In the genomic region with DNA sequence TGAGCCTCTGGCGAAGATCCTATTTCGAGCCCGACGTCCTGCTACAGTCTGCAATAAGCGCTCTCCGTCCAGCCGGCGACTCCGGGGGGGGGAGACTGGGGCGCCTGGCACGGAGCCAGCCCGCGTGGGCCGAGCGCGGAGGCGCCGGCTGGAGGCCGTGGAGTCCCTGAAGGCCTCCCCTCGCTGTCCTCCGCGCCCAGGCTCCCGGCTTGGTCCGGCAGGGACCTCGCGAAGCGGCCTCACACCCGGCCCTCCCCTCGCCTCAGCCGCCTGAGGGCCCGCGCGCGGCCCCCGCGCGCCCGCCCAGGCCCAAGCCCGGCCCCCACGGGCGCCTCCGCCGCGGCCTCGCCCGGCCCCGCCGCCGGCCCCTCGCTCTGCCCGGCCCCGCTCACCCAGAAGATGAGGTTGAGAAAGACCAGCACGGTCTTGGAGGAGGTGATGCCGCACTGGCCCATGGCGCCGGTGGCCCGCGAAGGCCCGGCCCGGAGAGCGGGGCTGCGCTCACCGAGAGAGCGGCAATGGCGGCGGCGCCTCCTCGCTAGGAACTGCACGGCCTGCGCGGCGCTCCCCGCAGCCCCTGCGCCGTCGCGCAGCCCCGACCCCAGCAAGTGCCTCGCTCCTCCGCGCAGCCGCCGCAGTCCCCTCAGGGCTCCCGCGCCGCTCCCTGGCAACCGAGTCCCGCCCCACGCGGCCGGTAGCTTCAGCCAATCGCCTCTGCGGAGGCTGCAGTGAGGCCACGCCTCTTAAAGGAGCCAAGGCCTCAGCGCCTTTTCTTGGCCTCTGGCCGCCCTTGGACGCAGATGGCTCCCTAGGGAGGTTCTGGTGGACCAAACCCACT, we compare ENCODE assay signal across 1 cellular context.
TF ChIP-seq lines count a peak whose summit lies in the region.

A gene (minus strand): TSS at position 610 of the 838 bp plus-strand sequence. CDS start 155 bp downstream, at position 455.

TF ChIP-seq in HepG2, 621 proteins besides CTCF, POLR2A, EP300 and RAD21 (continues in another document):
- TF ChIP-seq, protein P1, sequence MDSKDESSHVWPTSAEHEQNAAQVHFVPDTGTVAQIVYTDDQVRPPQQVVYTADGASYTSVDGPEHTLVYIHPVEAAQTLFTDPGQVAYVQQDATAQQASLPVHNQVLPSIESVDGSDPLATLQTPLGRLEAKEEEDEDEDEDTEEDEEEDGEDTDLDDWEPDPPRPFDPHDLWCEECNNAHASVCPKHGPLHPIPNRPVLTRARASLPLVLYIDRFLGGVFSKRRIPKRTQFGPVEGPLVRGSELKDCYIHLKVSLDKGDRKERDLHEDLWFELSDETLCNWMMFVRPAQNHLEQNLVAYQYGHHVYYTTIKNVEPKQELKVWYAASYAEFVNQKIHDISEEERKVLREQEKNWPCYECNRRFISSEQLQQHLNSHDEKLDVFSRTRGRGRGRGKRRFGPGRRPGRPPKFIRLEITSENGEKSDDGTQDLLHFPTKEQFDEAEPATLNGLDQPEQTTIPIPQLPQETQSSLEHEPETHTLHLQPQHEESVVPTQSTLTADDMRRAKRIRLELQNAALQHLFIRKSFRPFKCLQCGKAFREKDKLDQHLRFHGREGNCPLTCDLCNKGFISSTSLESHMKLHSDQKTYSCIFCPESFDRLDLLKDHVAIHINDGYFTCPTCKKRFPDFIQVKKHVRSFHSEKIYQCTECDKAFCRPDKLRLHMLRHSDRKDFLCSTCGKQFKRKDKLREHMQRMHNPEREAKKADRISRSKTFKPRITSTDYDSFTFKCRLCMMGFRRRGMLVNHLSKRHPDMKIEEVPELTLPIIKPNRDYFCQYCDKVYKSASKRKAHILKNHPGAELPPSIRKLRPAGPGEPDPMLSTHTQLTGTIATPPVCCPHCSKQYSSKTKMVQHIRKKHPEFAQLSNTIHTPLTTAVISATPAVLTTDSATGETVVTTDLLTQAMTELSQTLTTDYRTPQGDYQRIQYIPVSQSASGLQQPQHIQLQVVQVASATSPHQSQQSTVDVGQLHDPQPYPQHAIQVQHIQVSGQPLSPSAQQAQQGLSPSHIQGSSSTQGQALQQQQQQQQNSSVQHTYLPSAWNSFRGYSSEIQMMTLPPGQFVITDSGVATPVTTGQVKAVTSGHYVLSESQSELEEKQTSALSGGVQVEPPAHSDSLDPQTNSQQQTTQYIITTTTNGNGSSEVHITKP (CRISPR knock-in tag; IDR thresholded peaks at IDR 0.05; ENCODE audit: low read depth): no peak
- TF ChIP-seq, protein P2, sequence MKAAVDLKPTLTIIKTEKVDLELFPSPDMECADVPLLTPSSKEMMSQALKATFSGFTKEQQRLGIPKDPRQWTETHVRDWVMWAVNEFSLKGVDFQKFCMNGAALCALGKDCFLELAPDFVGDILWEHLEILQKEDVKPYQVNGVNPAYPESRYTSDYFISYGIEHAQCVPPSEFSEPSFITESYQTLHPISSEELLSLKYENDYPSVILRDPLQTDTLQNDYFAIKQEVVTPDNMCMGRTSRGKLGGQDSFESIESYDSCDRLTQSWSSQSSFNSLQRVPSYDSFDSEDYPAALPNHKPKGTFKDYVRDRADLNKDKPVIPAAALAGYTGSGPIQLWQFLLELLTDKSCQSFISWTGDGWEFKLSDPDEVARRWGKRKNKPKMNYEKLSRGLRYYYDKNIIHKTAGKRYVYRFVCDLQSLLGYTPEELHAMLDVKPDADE (CRISPR knock-in tag; IDR thresholded peaks at IDR 0.05): no peak
- no peak for TF ChIP-seq ZNF207 (IDR thresholded peaks at IDR 0.05; ENCODE audit: borderline replicate concordance)
- no peak for TF ChIP-seq KLF12 (CRISPR knock-in tag; IDR thresholded peaks at IDR 0.05; ENCODE audit: borderline replicate concordance)
- TF ChIP-seq SSRP1 (CRISPR knock-in tag; IDR thresholded peaks at IDR 0.05): no peak
- no peak for TF ChIP-seq TCF12 (IDR thresholded peaks at IDR 0.05)
- 0 out of 2 replicates have a peak, but pooled peaks have one; percentile 67 for TF ChIP-seq TCF12 (CRISPR knock-in tag; IDR thresholded peaks at IDR 0.05)
- peak; percentile 85 for TF ChIP-seq TAF1 (CRISPR knock-in tag; IDR thresholded peaks at IDR 0.05)
- no peak for TF ChIP-seq STAT5B (CRISPR knock-in tag; IDR thresholded peaks at IDR 0.05)
- peak; percentile 75; the same call in 1 of the 2 replicates for TF ChIP-seq ZNF816 (CRISPR knock-in tag; IDR thresholded peaks at IDR 0.05; ENCODE audit: borderline replicate concordance)
- TF ChIP-seq HOXA7 (CRISPR knock-in tag; IDR thresholded peaks at IDR 0.05): no peak
- TF ChIP-seq CENPT (CRISPR knock-in tag; IDR thresholded peaks at IDR 0.05; ENCODE audit: low read depth): 0 out of 2 replicates have a peak, but pooled peaks have one; percentile 28
- peak; percentile 96 for TF ChIP-seq ZFY (CRISPR knock-in tag; IDR thresholded peaks at IDR 0.05)
- TF ChIP-seq, protein P3, sequence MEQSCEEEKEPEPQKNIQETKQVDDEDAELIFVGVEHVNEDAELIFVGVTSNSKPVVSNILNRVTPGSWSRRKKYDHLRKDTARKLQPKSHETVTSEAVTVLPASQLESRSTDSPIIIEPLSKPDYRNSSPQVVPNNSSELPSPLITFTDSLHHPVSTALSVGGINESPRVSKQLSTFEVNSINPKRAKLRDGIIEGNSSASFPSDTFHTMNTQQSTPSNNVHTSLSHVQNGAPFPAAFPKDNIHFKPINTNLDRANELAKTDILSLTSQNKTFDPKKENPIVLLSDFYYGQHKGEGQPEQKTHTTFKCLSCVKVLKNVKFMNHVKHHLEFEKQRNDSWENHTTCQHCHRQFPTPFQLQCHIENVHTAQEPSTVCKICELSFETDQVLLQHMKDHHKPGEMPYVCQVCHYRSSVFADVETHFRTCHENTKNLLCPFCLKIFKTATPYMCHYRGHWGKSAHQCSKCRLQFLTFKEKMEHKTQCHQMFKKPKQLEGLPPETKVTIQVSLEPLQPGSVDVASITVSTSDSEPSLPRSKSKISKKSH (CRISPR knock-in tag; IDR thresholded peaks at IDR 0.05; ENCODE audit: borderline replicate concordance): no peak
- TF ChIP-seq, protein P4, sequence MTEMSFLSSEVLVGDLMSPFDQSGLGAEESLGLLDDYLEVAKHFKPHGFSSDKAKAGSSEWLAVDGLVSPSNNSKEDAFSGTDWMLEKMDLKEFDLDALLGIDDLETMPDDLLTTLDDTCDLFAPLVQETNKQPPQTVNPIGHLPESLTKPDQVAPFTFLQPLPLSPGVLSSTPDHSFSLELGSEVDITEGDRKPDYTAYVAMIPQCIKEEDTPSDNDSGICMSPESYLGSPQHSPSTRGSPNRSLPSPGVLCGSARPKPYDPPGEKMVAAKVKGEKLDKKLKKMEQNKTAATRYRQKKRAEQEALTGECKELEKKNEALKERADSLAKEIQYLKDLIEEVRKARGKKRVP (CRISPR knock-in tag; IDR thresholded peaks at IDR 0.05): no peak
- TF ChIP-seq YY1 (IDR thresholded peaks at IDR 0.05; ENCODE audit: insufficient read depth, insufficient replicate concordance, low read depth, low read length): peak; percentile 91
- TF ChIP-seq ZNF883 (CRISPR knock-in tag; IDR thresholded peaks at IDR 0.05; ENCODE audit: not compliant biosample characterization): peak; percentile 22
- TF ChIP-seq, protein P5, sequence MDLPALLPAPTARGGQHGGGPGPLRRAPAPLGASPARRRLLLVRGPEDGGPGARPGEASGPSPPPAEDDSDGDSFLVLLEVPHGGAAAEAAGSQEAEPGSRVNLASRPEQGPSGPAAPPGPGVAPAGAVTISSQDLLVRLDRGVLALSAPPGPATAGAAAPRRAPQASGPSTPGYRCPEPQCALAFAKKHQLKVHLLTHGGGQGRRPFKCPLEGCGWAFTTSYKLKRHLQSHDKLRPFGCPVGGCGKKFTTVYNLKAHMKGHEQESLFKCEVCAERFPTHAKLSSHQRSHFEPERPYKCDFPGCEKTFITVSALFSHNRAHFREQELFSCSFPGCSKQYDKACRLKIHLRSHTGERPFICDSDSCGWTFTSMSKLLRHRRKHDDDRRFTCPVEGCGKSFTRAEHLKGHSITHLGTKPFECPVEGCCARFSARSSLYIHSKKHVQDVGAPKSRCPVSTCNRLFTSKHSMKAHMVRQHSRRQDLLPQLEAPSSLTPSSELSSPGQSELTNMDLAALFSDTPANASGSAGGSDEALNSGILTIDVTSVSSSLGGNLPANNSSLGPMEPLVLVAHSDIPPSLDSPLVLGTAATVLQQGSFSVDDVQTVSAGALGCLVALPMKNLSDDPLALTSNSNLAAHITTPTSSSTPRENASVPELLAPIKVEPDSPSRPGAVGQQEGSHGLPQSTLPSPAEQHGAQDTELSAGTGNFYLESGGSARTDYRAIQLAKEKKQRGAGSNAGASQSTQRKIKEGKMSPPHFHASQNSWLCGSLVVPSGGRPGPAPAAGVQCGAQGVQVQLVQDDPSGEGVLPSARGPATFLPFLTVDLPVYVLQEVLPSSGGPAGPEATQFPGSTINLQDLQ (CRISPR knock-in tag; IDR thresholded peaks at IDR 0.05): peak; percentile 58; the same call in 1 of the 2 replicates
- TF ChIP-seq, protein P6, sequence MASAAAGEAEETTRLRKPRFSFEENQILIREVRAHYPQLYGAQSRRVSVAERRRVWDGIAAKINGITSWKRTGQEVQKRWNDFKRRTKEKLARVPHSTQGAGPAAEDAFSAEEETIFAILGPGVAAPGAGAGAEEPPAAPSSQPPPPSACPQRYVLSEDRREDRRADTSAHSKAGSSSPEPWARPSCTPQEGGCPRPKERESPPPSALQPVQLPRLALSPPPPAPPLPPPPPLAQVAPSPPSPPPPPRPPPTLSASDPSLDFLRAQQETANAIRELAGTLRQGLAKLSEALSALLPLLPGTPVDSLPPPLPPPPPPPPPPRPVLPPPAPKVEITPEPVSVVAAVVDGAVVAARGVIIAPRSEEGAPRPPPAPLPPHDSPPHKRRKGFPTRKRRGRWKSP (CRISPR knock-in tag; IDR thresholded peaks at IDR 0.05): peak; percentile 98
- TF ChIP-seq ZNF749 (CRISPR knock-in tag; IDR thresholded peaks at IDR 0.05; ENCODE audit: borderline replicate concordance): 0 out of 2 replicates have a peak, but pooled peaks have one; percentile 53
- TF ChIP-seq, protein P7, sequence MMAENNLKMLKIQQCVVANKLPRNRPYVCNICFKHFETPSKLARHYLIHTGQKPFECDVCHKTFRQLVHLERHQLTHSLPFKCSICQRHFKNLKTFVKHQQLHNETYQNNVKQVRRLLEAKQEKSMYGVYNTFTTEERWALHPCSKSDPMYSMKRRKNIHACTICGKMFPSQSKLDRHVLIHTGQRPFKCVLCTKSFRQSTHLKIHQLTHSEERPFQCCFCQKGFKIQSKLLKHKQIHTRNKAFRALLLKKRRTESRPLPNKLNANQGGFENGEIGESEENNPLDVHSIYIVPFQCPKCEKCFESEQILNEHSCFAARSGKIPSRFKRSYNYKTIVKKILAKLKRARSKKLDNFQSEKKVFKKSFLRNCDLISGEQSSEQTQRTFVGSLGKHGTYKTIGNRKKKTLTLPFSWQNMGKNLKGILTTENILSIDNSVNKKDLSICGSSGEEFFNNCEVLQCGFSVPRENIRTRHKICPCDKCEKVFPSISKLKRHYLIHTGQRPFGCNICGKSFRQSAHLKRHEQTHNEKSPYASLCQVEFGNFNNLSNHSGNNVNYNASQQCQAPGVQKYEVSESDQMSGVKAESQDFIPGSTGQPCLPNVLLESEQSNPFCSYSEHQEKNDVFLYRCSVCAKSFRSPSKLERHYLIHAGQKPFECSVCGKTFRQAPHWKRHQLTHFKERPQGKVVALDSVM (CRISPR knock-in tag; IDR thresholded peaks at IDR 0.05): peak; percentile 84
- no peak for TF ChIP-seq ZNF101 (CRISPR knock-in tag; IDR thresholded peaks at IDR 0.05; ENCODE audit: borderline replicate concordance, low read depth)
- TF ChIP-seq SALL2 (CRISPR knock-in tag; IDR thresholded peaks at IDR 0.05): peak; percentile 56
- TF ChIP-seq, protein P8, sequence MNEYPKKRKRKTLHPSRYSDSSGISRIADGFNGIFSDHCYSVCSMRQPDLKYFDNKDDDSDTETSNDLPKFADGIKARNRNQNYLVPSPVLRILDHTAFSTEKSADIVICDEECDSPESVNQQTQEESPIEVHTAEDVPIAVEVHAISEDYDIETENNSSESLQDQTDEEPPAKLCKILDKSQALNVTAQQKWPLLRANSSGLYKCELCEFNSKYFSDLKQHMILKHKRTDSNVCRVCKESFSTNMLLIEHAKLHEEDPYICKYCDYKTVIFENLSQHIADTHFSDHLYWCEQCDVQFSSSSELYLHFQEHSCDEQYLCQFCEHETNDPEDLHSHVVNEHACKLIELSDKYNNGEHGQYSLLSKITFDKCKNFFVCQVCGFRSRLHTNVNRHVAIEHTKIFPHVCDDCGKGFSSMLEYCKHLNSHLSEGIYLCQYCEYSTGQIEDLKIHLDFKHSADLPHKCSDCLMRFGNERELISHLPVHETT (CRISPR knock-in tag; conservative IDR thresholded peaks at IDR 0.05): no peak
- TF ChIP-seq ZNF121 (CRISPR knock-in tag; IDR thresholded peaks at IDR 0.05): 0 out of 2 replicates have a peak, but pooled peaks have one; percentile 9
- TF ChIP-seq, protein P9, sequence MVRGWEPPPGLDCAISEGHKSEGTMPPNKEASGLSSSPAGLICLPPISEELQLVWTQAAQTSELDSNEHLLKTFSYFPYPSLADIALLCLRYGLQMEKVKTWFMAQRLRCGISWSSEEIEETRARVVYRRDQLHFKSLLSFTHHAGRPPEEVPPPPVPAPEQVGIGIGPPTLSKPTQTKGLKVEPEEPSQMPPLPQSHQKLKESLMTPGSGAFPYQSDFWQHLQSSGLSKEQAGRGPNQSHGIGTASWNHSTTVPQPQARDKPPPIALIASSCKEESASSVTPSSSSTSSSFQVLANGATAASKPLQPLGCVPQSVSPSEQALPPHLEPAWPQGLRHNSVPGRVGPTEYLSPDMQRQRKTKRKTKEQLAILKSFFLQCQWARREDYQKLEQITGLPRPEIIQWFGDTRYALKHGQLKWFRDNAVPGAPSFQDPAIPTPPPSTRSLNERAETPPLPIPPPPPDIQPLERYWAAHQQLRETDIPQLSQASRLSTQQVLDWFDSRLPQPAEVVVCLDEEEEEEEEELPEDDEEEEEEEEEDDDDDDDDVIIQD (CRISPR knock-in tag; IDR thresholded peaks at IDR 0.05; ENCODE audit: low read depth): peak; percentile 19; the same call in 1 of the 2 replicates
- TF ChIP-seq ZNF441 (CRISPR knock-in tag; IDR thresholded peaks at IDR 0.05; ENCODE audit: borderline replicate concordance): no peak
- TF ChIP-seq THAP11 (CRISPR knock-in tag; IDR thresholded peaks at IDR 0.05): peak; percentile 69
- TF ChIP-seq RFX5 (IDR thresholded peaks at IDR 0.05; ENCODE audit: low read depth, low read length): peak; percentile 88
- peak; percentile 26; the same call in 1 of the 2 replicates for TF ChIP-seq IRF2 (CRISPR knock-in tag; IDR thresholded peaks at IDR 0.05)
- 0 out of 2 replicates have a peak, but pooled peaks have one; percentile 58 for TF ChIP-seq ZNF224 (CRISPR knock-in tag; IDR thresholded peaks at IDR 0.05)
- peak; percentile 84 for TF ChIP-seq ZMYM4 (CRISPR knock-in tag; IDR thresholded peaks at IDR 0.05)
- peak; percentile 94; the same call in 1 of the 2 replicates for TF ChIP-seq RFXAP (CRISPR knock-in tag; IDR thresholded peaks at IDR 0.05; ENCODE audit: borderline replicate concordance)
- TF ChIP-seq RNF2 (conservative IDR thresholded peaks at IDR 0.05; ENCODE audit: low read depth): 0 out of 2 replicates have a peak, but pooled peaks have one; percentile 46
